7 cellular contexts compared by ENCODE assay signal in the genomic region with DNA sequence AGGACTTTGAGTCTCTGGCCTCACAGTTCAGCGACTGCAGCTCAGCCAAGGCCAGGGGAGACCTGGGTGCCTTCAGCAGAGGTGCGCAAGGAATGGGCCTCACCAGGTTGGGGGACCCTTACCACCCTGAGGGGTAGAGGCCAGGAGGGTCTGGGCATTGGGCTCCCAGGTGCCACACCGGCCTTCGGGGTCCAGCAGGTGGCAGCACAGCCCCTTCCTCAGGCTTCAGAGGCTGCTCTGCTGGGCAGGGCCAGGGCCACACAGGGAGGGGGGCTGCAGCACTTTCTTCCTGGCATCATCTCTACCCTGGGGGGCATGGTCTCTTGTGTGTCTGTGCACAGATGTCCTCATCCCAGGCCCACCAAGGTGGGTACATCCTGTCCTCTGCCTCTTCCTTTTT. TPM values are rescaled to one million over a fixed set of nuclear protein-coding genes. Genes with fewer than 3 reads are reported as not detected.
DNase-seq lines count a peak whose midpoint lies in the region; ATAC-seq, FAIRE-seq and TF ChIP-seq lines count a peak whose summit lies in the region.

No MANE protein-coding gene starts in this region.

- H3K27ac ChIP-seq in cingulate gyrus (ENCODE audit: low read depth, low read length), result peak overlapping the region; percentile 39
- no peak overlapping the region for H3K27ac ChIP-seq in prostate gland

- no peaks in the 10 kb centered on the region for H3K27me3 ChIP-seq in prostate gland (replicated peaks; ENCODE audit: insufficient read depth)

- WGBS in prostate gland, result 81% methylated on average over 2 of the region's 4 CpGs

- in situ Hi-C loops in SK-MEL-5 (cut with HindIII; ENCODE audit: low pct_unique_long_range_greater_than_20kb, low sequenced_read_pairs), result no loop called here

- intact Hi-C loops in prostate gland (cut with DNase I), result no loop called here

- FAIRE-seq in GM12892 (lab: Jason Lieb, UNC), result no peak

- no peaks in the 10 kb centered on the region for H3K9me3 ChIP-seq in prostate gland

- peak; percentile 54 for DNase-seq in GM20000 (ENCODE audit: low spot score)
- peak; percentile 16 for DNase-seq in SK-MEL-5 (ENCODE audit: low read depth, low spot score)
- DNase-seq in prostate gland (ENCODE audit: low spot score), result no peak
- DNase-seq in GM12892 (ENCODE audit: insufficient read length), result no peak
- DNase-seq in NCI-H1436 (lab: John Stamatoyannopoulos, UW), result no peak

- no peaks in the 10 kb centered on the region for H3K4me1 ChIP-seq in prostate gland (replicated peaks)

- peaks cover 0 to 8% of the 10 kb centered on the region in 2 donors for H3K36me3 ChIP-seq in prostate gland

- TF ChIP-seq CTCF in GM20000 (IDR thresholded peaks at IDR 0.05; ENCODE audit: extremely low read depth, missing control alignments) (peak; percentile 10), prostate gland (IDR thresholded peaks at IDR 0.05) (peak in 3 of 4 experiments; percentile 14 to 38 (median 17))

- H3K4me3 ChIP-seq in prostate gland, result no peak overlapping the region

- TF ChIP-seq POLR2A in prostate gland (IDR thresholded peaks at IDR 0.05) (no peak), GM12892 (IDR thresholded peaks at IDR 0.05; ENCODE audit: low read depth, low read length) (no peak)

- no peak for ATAC-seq in GM21381 (IDR thresholded peaks at IDR 0.05; ENCODE audit: unreplicated experiment)

RNA-seq across cellular contexts. Expression of gene PIN1, which starts 12.9 kb away (rescaled TPM):
- total RNA-seq in SK-MEL-5 (2014; rRNA removed; shearing (Covaris generic)), result 77.2 and 79.2 TPM in 2 replicates
- polyA plus RNA-seq in SK-MEL-5 (2015; cell fraction: cytosol; rRNA removed), result 57.3 and 90.0 TPM in 2 replicates
- polyA plus RNA-seq in SK-MEL-5 (2015; cell fraction: nucleus; rRNA removed), result 36.2 and 48.5 TPM in 2 replicates
- 100 to 1,000 TPM; 167 to 202 TPM for total RNA-seq in prostate gland
- 36.4 TPM for polyA plus RNA-seq in GM12892 (2012; ENCODE audit: missing spikeins)

RNA-seq across cellular contexts. Expression of gene UBL5, which starts 20.3 kb away (rescaled TPM):
- 182 and 207 TPM in 2 replicates for total RNA-seq in SK-MEL-5 (2014; rRNA removed; shearing (Covaris generic))
- polyA plus RNA-seq in SK-MEL-5 (2015; cell fraction: cytosol; rRNA removed), result 368 and 764 TPM in 2 replicates
- 48.5 and 65.2 TPM in 2 replicates for polyA plus RNA-seq in SK-MEL-5 (2015; cell fraction: nucleus; rRNA removed)
- total RNA-seq in prostate gland, result 100 to 1,000 TPM; 543 to 675 TPM
- polyA plus RNA-seq in GM12892 (2012; ENCODE audit: missing spikeins), result 775 TPM

RNA-seq across cellular contexts. Expression of gene FBXL12, which starts 29.2 kb away (rescaled TPM):
- 9.6 and 11.5 TPM in 2 replicates for total RNA-seq in SK-MEL-5 (2014; rRNA removed; shearing (Covaris generic))
- polyA plus RNA-seq in SK-MEL-5 (2015; cell fraction: cytosol; rRNA removed), result 14.3 and 19.3 TPM in 2 replicates
- polyA plus RNA-seq in SK-MEL-5 (2015; cell fraction: nucleus; rRNA removed), result 68.0 and 68.6 TPM in 2 replicates
- 10 to 100 TPM; 17.6 to 50.6 TPM for total RNA-seq in prostate gland
- polyA plus RNA-seq in GM12892 (2012; ENCODE audit: missing spikeins), result 9.8 TPM

Comparison
In these comparisons a context has a peak if more than half of its experiments do, and no peak if none do; other contexts are left out.
1. DNase-seq: peak in GM20000 (single experiment) and SK-MEL-5 (single experiment); none in prostate gland (single experiment), GM12892 (single experiment) and NCI-H1436 (single experiment).